ENCODE assay signal across 1 cellular context in genomic region chr22:19774628-19775027, GRCh38.
A peak's percentile ranks its signal among the peaks of the same experiment; 100 is the strongest.
TF ChIP-seq lines count a peak whose summit lies in the region.

No MANE protein-coding gene starts in this region.

TF ChIP-seq in K562, 482 proteins besides CTCF, POLR2A, EP300 and RAD21 (continued from another document and continues in another):
- TF ChIP-seq YY1 (IDR thresholded peaks at IDR 0.05; ENCODE audit: borderline replicate concordance in 1 of 3, control insufficient read depth in 1 of 3, extremely low read depth in 1 of 3, insufficient read depth in 3 of 3, insufficient read length in 1 of 3, insufficient replicate concordance in 2 of 3, low read depth in 1 of 3, low read length in 2 of 3) (peak in 1 of 3 experiments; percentile 19), ZKSCAN3 (CRISPR knock-in tag; IDR thresholded peaks at IDR 0.05) (no peak), ARHGAP35 (IDR thresholded peaks at IDR 0.05; ENCODE audit: partially characterized antibody) (no peak), ATF1 (CRISPR knock-in tag; IDR thresholded peaks at IDR 0.05) (no peak), ATF1 (tag; IDR thresholded peaks at IDR 0.05) (no peak), RBM22 (IDR thresholded peaks at IDR 0.05; ENCODE audit: low read depth, low read length, poor library complexity, severe bottlenecking) (no peak), ZNF407 (IDR thresholded peaks at IDR 0.05; ENCODE audit: low read depth) (no peak), SMAD4 (CRISPR knock-in tag; conservative IDR thresholded peaks at IDR 0.05) (0 out of 2 replicates have a peak, but pooled peaks have one; percentile 2), NCOA1 (IDR thresholded peaks at IDR 0.05; ENCODE audit: low read depth) (no peak), LCOR (CRISPR knock-in tag; IDR thresholded peaks at IDR 0.05) (no peak), CHAMP1 (IDR thresholded peaks at IDR 0.05) (no peak), CBX2 (IDR thresholded peaks at IDR 0.05; ENCODE audit: insufficient read depth, low read length, poor library complexity, severe bottlenecking) (no peak), LEF1 (IDR thresholded peaks at IDR 0.05) (no peak), BACH1 (tag; IDR thresholded peaks at IDR 0.05) (no peak), CBX3 (IDR thresholded peaks at IDR 0.05; ENCODE audit: borderline replicate concordance in 1 of 2, low read length in 2 of 2) (peak in 1 of 2 experiments; percentile 24; a peak in 1 of 3 replicates), CREB3L1 (IDR thresholded peaks at IDR 0.05; ENCODE audit: borderline replicate concordance, low read depth) (no peak), SIN3A (IDR thresholded peaks at IDR 0.05; ENCODE audit: borderline replicate concordance in 2 of 2, control insufficient read depth in 1 of 2, low read depth in 2 of 2, low read length in 2 of 2) (0 out of 4 replicates have a peak, but pooled peaks of 1 of the 2 experiments have one; percentile 35), TGIF2 (CRISPR knock-in tag; IDR thresholded peaks at IDR 0.05) (no peak), NR4A1 (CRISPR knock-in tag; IDR thresholded peaks at IDR 0.05) (no peak), NR4A1 (tag; IDR thresholded peaks at IDR 0.05) (peak; percentile 34; the same call in 1 of the 2 replicates), ZNF124 (CRISPR knock-in tag; IDR thresholded peaks at IDR 0.05) (no peak), FUS (optimal IDR thresholded peaks at IDR 0.05; ENCODE audit: low read depth, low read length) (no peak), KLF6 (CRISPR knock-in tag; IDR thresholded peaks at IDR 0.05; ENCODE audit: borderline replicate concordance) (no peak), DIDO1 (tag; IDR thresholded peaks at IDR 0.05; ENCODE audit: low read depth) (no peak), PHF8 (IDR thresholded peaks at IDR 0.05; ENCODE audit: borderline replicate concordance, low read length) (0 out of 2 replicates have a peak, but pooled peaks have one; percentile 23), XRCC4 (IDR thresholded peaks at IDR 0.05; ENCODE audit: extremely low read depth, insufficient read depth, insufficient read length) (no peak), ZBTB17 (CRISPR knock-in tag; IDR thresholded peaks at IDR 0.05) (no peak), THAP12 (CRISPR knock-in tag; IDR thresholded peaks at IDR 0.05) (0 out of 2 replicates have a peak, but pooled peaks have one; percentile 31), MAZ (CRISPR knock-in tag; conservative IDR thresholded peaks at IDR 0.05 in 1 of 2, IDR thresholded peaks at IDR 0.05 in 1 of 2) (peak in 1 of 2 experiments; percentile 24; a peak in 1 of 4 replicates), RBM17 (IDR thresholded peaks at IDR 0.05; ENCODE audit: borderline replicate concordance, low read depth, low read length) (no peak), SRSF9 (IDR thresholded peaks at IDR 0.05; ENCODE audit: borderline replicate concordance, low read depth, low read length) (no peak), SMARCA4 (IDR thresholded peaks at IDR 0.05) (no peak), PHF20 (IDR thresholded peaks at IDR 0.05; ENCODE audit: partially characterized antibody) (no peak), SETDB1 (IDR thresholded peaks at IDR 0.05; ENCODE audit: low read length) (peak; percentile 23), CCAR2 (IDR thresholded peaks at IDR 0.05; ENCODE audit: low read depth, low read length) (no peak), SFPQ (IDR thresholded peaks at IDR 0.05; ENCODE audit: low read depth, low read length) (no peak), HDAC8 (tag; IDR thresholded peaks at IDR 0.05) (no peak), PTRF (tag; IDR thresholded peaks at IDR 0.05) (peak; percentile 27; the same call in 1 of the 2 replicates), MAX (CRISPR knock-in tag; IDR thresholded peaks at IDR 0.05) (no peak), THRA (IDR thresholded peaks at IDR 0.05) (no peak), SRSF7 (optimal IDR thresholded peaks at IDR 0.05; ENCODE audit: low read depth, low read length) (no peak), USF2 (CRISPR knock-in tag; IDR thresholded peaks at IDR 0.05) (no peak), ZNF384 (IDR thresholded peaks at IDR 0.05; ENCODE audit: low read depth, low read length) (no peak), KLF16 (IDR thresholded peaks at IDR 0.05) (no peak)
